In the genomic region with DNA sequence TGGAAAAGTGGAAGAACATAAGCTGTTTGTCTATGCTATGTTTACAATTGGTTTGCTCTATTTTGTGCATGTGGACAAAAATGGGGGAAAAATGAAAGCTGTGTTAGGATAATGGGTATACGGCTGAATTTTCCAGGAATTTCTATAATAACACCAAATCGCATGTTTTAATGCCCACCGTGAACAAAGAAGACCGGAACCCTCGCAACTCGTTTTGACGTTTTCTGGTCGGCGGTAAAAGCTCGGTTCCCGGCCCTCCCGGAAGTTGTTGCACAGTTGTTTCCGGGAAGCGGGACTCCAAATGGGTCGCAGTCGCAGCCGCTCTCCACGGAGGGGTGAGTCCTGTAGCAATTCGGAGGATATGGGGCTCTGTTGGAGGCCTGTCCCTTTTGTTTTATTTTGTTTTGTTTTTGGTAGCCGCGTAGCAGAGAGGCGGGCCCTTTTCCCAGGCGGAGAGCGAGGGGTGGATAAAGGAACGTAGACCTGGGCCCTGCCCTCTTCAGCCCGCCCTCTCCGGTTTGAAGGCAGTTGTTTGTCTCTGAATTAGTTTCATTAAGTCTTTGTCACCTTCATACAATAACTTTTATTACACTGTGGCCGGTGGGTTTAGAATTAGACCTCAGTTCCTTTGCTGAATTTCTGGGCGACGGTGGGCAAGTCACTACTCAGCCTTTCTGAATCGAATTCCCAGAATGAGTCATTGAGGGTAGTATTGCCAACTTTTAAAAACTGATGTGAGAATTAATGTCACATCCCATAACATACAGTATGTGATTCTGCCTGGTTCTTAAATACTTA, we compare ENCODE assay signal across 8 cellular contexts. TPM values are rescaled to one million over a fixed set of nuclear protein-coding genes. Genes with fewer than 3 reads are reported as not detected.
A peak's percentile ranks its signal among the peaks of the same experiment; 100 is the strongest.
DNase-seq lines count a peak whose midpoint lies in the region; ATAC-seq, FAIRE-seq and TF ChIP-seq lines count a peak whose summit lies in the region.

A gene with protein sequence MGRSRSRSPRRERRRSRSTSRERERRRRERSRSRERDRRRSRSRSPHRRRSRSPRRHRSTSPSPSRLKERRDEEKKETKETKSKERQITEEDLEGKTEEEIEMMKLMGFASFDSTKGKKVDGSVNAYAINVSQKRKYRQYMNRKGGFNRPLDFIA (plus strand): TSS at position 273 of the 798 bp plus-strand sequence. CDS start 29 bp downstream, at position 302.

- TF ChIP-seq CTCF in activated B cell treated with CpG ODN at 0.5 μM for 24 hours (IDR thresholded peaks at IDR 0.05) = no peak
- no peak for TF ChIP-seq CTCF in bronchial epithelial cell (IDR thresholded peaks at IDR 0.05; ENCODE audit: insufficient read depth, low read length, severe bottlenecking)

- peaks cover 1% of the 10 kb centered on the region for H3K36me3 ChIP-seq in bronchial epithelial cell (ENCODE audit: control insufficient read depth, insufficient read depth, low read length)

- H3K4me3 ChIP-seq in bronchial epithelial cell (ENCODE audit: low read depth, low read length) (peak within 1 kb of the TSS; percentile 76), skin epidermis (peak within 1 kb of the TSS; percentile 57 to 90 (median 64))

- H3K4me3 Mint-ChIP-seq in activated B cell treated with CpG ODN at 0.5 μM for 24 hours = peak within 1 kb of the TSS; percentile 100

- POLR2A ChIA-PET in activated B cell treated with CpG ODN at 0.5 μM for 24 hours (lab: Charles Lee) = interaction anchor here (0.5 to 3.4 kb wide), 14 partner anchors 8 to 457 kb away, joined by 3 to 30 read pairs (median 4); a partner anchor contains a TSS

- intact Hi-C loops in activated B cell treated with CpG ODN at 0.5 μM for 24 hours (cut with micrococcal nuclease) = loop anchor here (1.0 to 5.0 kb wide), 8 partner anchors 8 to 1083 kb away; a partner anchor contains a TSS

- no peaks in the 10 kb centered on the region for H3K27me3 Mint-ChIP-seq in activated B cell treated with CpG ODN at 0.5 μM for 24 hours

- TF ChIP-seq POLR2A in GM10847 (IDR thresholded peaks at IDR 0.05; ENCODE audit: extremely low read depth, insufficient read length) = peak; percentile 48

- peak within 1 kb of the TSS; percentile 55 to 97 (median 90) for H3K27ac ChIP-seq in skin epidermis

- peaks cover 46% of the 10 kb centered on the region for H3K36me3 Mint-ChIP-seq in activated B cell treated with CpG ODN at 0.5 μM for 24 hours (ENCODE audit: low read depth)

- no peak for FAIRE-seq in bronchial epithelial cell (lab: Jason Lieb, UNC)

- H3K4me1 Mint-ChIP-seq in activated B cell treated with CpG ODN at 0.5 μM for 24 hours = peaks cover 42% of the 10 kb centered on the region

- ATAC-seq in HG02885 (IDR thresholded peaks at IDR 0.05; ENCODE audit: poor library complexity, unreplicated experiment) (peak; percentile 83), activated B cell treated with CpG ODN at 0.5 μM for 24 hours (ENCODE audit: low read depth) (peak; percentile 88), HG03469 (IDR thresholded peaks at IDR 0.05; ENCODE audit: unreplicated experiment) (no peak)

- H3K9me3 Mint-ChIP-seq in activated B cell treated with CpG ODN at 0.5 μM for 24 hours = no peaks in the 10 kb centered on the region

- H3K27ac Mint-ChIP-seq in activated B cell treated with CpG ODN at 0.5 μM for 24 hours = peak within 1 kb of the TSS; percentile 98

- no peaks in the 10 kb centered on the region for H3K27me3 ChIP-seq in bronchial epithelial cell (ENCODE audit: control insufficient read depth, insufficient read depth, low read length)

- DNase-seq in NCI-H345 (lab: John Stamatoyannopoulos, UW) (peak; percentile 86), activated B cell treated with CpG ODN at 0.5 μM for 24 hours (peak; percentile 69), bronchial epithelial cell (ENCODE audit: low read depth) (peak; percentile 78), iPS-NIHi11 (ENCODE audit: low spot score) (peak; percentile 85)

- CTCF ChIA-PET in activated B cell treated with CpG ODN at 0.5 μM for 24 hours (lab: Charles Lee) = interaction anchor here (0.9 to 1.0 kb wide), 3 partner anchors 18 to 169 kb away, joined by 3 read pairs; a partner anchor contains a TSS

RNA-seq across cellular contexts. Expression of the gene that starts here (rescaled TPM):
- total RNA-seq in activated B cell treated with CpG ODN at 0.5 μM for 24 hours = 43.0 and 49.1 TPM in 2 replicates
- total RNA-seq in bronchial epithelial cell = 22.9 and 30.5 TPM in 2 replicates
